24 cellular contexts compared by ENCODE assay signal in the genomic region with DNA sequence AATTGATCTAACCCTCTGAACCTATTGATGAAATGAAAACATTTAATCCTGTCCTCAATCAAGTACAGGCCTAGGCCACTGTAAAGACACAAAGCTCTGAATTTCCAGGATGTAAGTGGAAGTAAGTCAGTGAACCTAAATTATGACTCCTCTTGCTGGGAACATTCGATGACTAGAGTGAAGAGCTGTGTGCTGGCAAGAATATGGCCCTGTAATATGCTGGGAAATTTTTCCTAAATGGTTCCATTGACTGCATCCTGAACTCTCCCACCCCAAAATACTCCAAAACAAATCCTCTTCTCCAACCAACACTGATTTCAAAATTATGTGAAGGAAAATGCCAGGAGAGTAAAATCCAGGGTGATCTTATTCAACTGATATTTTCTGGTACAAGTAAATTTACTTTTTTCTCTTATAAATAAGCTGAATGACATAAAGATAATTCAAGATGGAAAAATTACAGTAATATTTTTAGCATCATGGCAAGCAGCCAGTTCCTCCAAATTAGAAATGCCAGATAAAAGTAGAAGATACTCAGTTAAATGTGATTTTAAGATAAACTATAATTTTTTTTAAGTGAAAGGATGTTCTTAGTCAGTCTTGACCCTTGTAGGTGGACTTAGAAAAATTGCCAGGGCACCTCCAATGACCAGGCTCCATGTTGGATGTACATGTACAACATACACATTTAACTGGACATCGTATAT.
"Had no signal": no experiment of that assay in that cellular context is flagged by ENCODE, and none has a peak within 500 bp of the region (broad histone marks: within the 10 kb centered on the region; RNA-seq: fewer than 3 reads in every experiment).

No MANE protein-coding gene starts in this region.

- DNase-seq: activated CD4-positive, alpha-beta memory T cell treated with anti-CD3 and anti-CD28 coated beads for 36 hours; activated CD4-positive, alpha-beta T cell treated with anti-CD3 and anti-CD28 coated beads, Interleukin-2, amount 10 ng/mL, durations not matched to agents 7 days and 5 days; activated CD4-positive, CD25-positive, alpha-beta regulatory T cell; activated CD8-positive, alpha-beta memory T cell treated with anti-CD3 and anti-CD28 coated beads for 24 hours; activated effector memory CD4-positive, alpha-beta T cell treated with anti-CD3 and anti-CD28 coated beads, Interleukin-2, amount 50 U/mL, for 16 hours; activated naive CD4-positive, alpha-beta T cell treated with Interleukin-2 at 50 U/mL for 16 hours; activated naive CD8-positive, alpha-beta T cell treated with anti-CD3 and anti-CD28 coated beads, Interleukin-2, amount 50 U/mL, for 24 hours; activated T-cell treated with anti-CD3 and anti-CD28 coated beads, Interleukin-2, amount 50 U/mL, for 4 hours; amygdala; Karpas-422; NCI-H1105 treated with DMSO at 0.1 percent for 48 hours; NCI-H146; NCI-H187 treated with DMSO at 0.1 percent for 48 hours; NCI-H2081 treated with DMSO at 0.1 percent for 48 hours; NCI-H446; NCI-H526 treated with DMSO at 0.1 percent for 48 hours; NCI-H82; NK-92 treated with Interleukin-12 subunit alpha and Interleukin-12 subunit beta, amount 100 ng/mL, for 24 hours; PC-3; SHP77 treated with DMSO at 0.1 percent for 48 hours; T-cell; T-helper 2 cell; T1000 had no signal

- H3K27ac ChIP-seq: VCaP had no signal

- ATAC-seq: activated naive CD8-positive, alpha-beta T cell treated with anti-CD3 and anti-CD28 coated beads, Interleukin-2, amount 50 U/mL, for 24 hours; activated T-cell treated with anti-CD3 and anti-CD28 coated beads, Interleukin-2, amount 50 U/mL, for 4 hours; PC-3; T-cell had no signal
